Comparison of ENCODE assay signal across 8 cellular contexts in genomic region chr19:38617764-38618589, GRCh38. TPM values are rescaled to one million over a fixed set of nuclear protein-coding genes. Genes with fewer than 3 reads are reported as not detected.
DNase-seq lines count a peak whose midpoint lies in the region; ATAC-seq, FAIRE-seq and TF ChIP-seq lines count a peak whose summit lies in the region.

Gene MAP4K1, minus strand, starts transcription at chr19:38617953. Its CDS starts 58 bp downstream, at chr19:38617895.

- no peak; the same call in 1 of the 2 replicates for TF ChIP-seq POLR2A in A549 (IDR thresholded peaks at IDR 0.05; ENCODE audit: low read length)

- H3K9me3 ChIP-seq in A549 (no peaks in the 10 kb centered on the region), RWPE2 (ENCODE audit: severe bottlenecking) (no peaks in the 10 kb centered on the region), hepatocyte (ENCODE audit: low read depth) (no peaks in the 10 kb centered on the region)

- TF ChIP-seq CTCF in A549 (IDR thresholded peaks at IDR 0.05) (no peak; the same call in 2 of the 3 replicates), RWPE2 (IDR thresholded peaks at IDR 0.05; ENCODE audit: poor library complexity, severe bottlenecking) (no peak), hepatocyte (IDR thresholded peaks at IDR 0.05; ENCODE audit: poor library complexity) (no peak)

- peak within 1 kb of the TSS; percentile 96 to 100 for H3K27ac Mint-ChIP-seq in activated naive CD4-positive, alpha-beta T cell treated with anti-CD3 and anti-CD28 coated beads, Interleukin-2, amount 50 U/mL, for 72 hours

- H3K36me3 ChIP-seq in RWPE2 (ENCODE audit: low read depth) (peaks cover 30% of the 10 kb centered on the region), hepatocyte (replicated peaks; ENCODE audit: insufficient read depth, low read depth) (no peaks in the 10 kb centered on the region)

- H2AFZ ChIP-seq in hepatocyte: peak within 1 kb of the TSS; percentile 64

- POLR2A ChIA-PET in A549 (lab: Yijun Ruan, JAX): interaction anchor here (0.5 to 1.9 kb wide), 33 partner anchors 8 to 312 kb away, joined by 3 to 28 read pairs (median 5); partner anchors contain the start of genes ACTN4, GGN and PSMD8

- no peak for TF ChIP-seq EP300 in A549 (IDR thresholded peaks at IDR 0.05)

- peak within 1 kb of the TSS; percentile 75 for H3K4me2 ChIP-seq in A549
- H3K4me2 ChIP-seq in hepatocyte: peak within 1 kb of the TSS; percentile 77

- no peaks in the 10 kb centered on the region for H3K9me3 Mint-ChIP-seq in activated naive CD4-positive, alpha-beta T cell treated with anti-CD3 and anti-CD28 coated beads, Interleukin-2, amount 50 U/mL, for 72 hours

- H3K9me2 ChIP-seq in hepatocyte (replicated peaks; ENCODE audit: insufficient read depth): no peaks in the 10 kb centered on the region

- H3K4me3 ChIP-seq in A549 (peak within 1 kb of the TSS; percentile 86), RWPE2 (ENCODE audit: severe bottlenecking) (peak within 1 kb of the TSS; percentile 75), hepatocyte (peak within 1 kb of the TSS; percentile 15)

- peaks cover 14% of the 10 kb centered on the region for H3K4me1 ChIP-seq in A549
- no peaks in the 10 kb centered on the region for H3K4me1 ChIP-seq in RWPE2 (ENCODE audit: insufficient read depth, poor library complexity, severe bottlenecking)
- no peaks in the 10 kb centered on the region for H3K4me1 ChIP-seq in hepatocyte (ENCODE audit: insufficient read depth)

- 92% methylated on average over 28 of the region's 28 CpGs for WGBS in A549 (ENCODE audit: missing lambda C conversion rate)
- WGBS in hepatocyte (ENCODE audit: low lambda C conversion rate, missing lambda C conversion rate): 87% methylated on average over 25 of the region's 28 CpGs

- peak within 1 kb of the TSS; percentile 84 to 87 for H3K27ac ChIP-seq in A549
- peak within 1 kb of the TSS; percentile 57 for H3K27ac ChIP-seq in RWPE2 (ENCODE audit: poor library complexity, severe bottlenecking)
- peak within 1 kb of the TSS; percentile 69 for H3K27ac ChIP-seq in hepatocyte

- peaks cover 46 to 51% of the 10 kb centered on the region in 2 donors for H3K36me3 Mint-ChIP-seq in activated naive CD4-positive, alpha-beta T cell treated with anti-CD3 and anti-CD28 coated beads, Interleukin-2, amount 50 U/mL, for 72 hours

- CTCF ChIA-PET in A549 (lab: Yijun Ruan, JAX): interaction anchor here (0.7 to 5.9 kb wide), 16 partner anchors 8 to 384 kb away, joined by 3 to 134 read pairs (median 5); partner anchors contain the start of gene FAM98C

- H3K79me2 ChIP-seq in hepatocyte: peaks cover 16% of the 10 kb centered on the region

- no peak for FAIRE-seq in A549 (lab: Jason Lieb, UNC)

- no peaks in the 10 kb centered on the region for H4K20me1 ChIP-seq in hepatocyte (ENCODE audit: insufficient read depth, poor library complexity, severe bottlenecking)

- TF ChIP-seq RAD21 in A549 (conservative IDR thresholded peaks at IDR 0.05 in 1 of 2, IDR thresholded peaks at IDR 0.05 in 1 of 2): no peak

- H3K27me3 ChIP-seq in RWPE2 (ENCODE audit: insufficient read depth, poor library complexity, severe bottlenecking): no peaks in the 10 kb centered on the region
- H3K27me3 ChIP-seq in hepatocyte: no peaks in the 10 kb centered on the region

- ATAC-seq in A549 (peak; percentile 40 to 41), GM19035 (IDR thresholded peaks at IDR 0.05; ENCODE audit: unreplicated experiment) (peak; percentile 54), HG03196 (IDR thresholded peaks at IDR 0.05; ENCODE audit: unreplicated experiment) (peak; percentile 60), RWPE2 (ENCODE audit: low read depth) (peak; percentile 29)
- ATAC-seq in activated naive CD4-positive, alpha-beta T cell treated with anti-CD3 and anti-CD28 coated beads, Interleukin-2, amount 50 U/mL, for 72 hours: peak; percentile 75 to 76

- DNase-seq in A549 (ENCODE audit: low read depth in 1 of 2, low spot score in 1 of 2) (no peak), RWPE2 (ENCODE audit: low spot score) (no peak), hepatocyte (ENCODE audit: low spot score) (no peak), A172 (ENCODE audit: low spot score) (no peak)
- peak; percentile 72 to 77 for DNase-seq in activated naive CD4-positive, alpha-beta T cell treated with anti-CD3 and anti-CD28 coated beads, Interleukin-2, amount 50 U/mL, for 72 hours (ENCODE audit: low spot score in 2 of 2)
- DNase-seq in stimulated activated CD4-positive, alpha-beta T cell treated with anti-CD3 and anti-CD28 coated beads, Interleukin-12 subunit alpha, Interleukin-12 subunit beta, amount 100 ng/mL, for 24 hours (ENCODE audit: low read depth in 2 of 2): peak; percentile 47 to 73

TF ChIP-seq in A549, 52 proteins besides CTCF, POLR2A, EP300 and RAD21:
- TF ChIP-seq CHD2 (IDR thresholded peaks at IDR 0.05; ENCODE audit: low read length, partially characterized antibody): no peak
- no peak for TF ChIP-seq HOXB13 (CRISPR knock-in tag; IDR thresholded peaks at IDR 0.05; ENCODE audit: low read depth)
- TF ChIP-seq NR3C1 (IDR thresholded peaks at IDR 0.05): no peak
- TF ChIP-seq, protein P1, sequence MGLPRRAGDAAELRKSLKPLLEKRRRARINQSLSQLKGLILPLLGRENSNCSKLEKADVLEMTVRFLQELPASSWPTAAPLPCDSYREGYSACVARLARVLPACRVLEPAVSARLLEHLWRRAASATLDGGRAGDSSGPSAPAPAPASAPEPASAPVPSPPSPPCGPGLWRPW (IDR thresholded peaks at IDR 0.05): no peak
TF ChIP-seq in A549: peak in this region for 0.

RNA-seq across cellular contexts. Expression of gene MAP4K1, which starts in this region (rescaled TPM):
- polyA plus RNA-seq in A549 (2011; rRNA removed): 0.78 and 1.2 TPM in 2 replicates
- 1.4 TPM in 2 replicates for polyA plus RNA-seq in A549 (2012; cell fraction: cytosol; rRNA removed)
- 7.0 and 8.1 TPM in 2 replicates for polyA plus RNA-seq in A549 (2012; cell fraction: nucleus; rRNA removed)
- polyA plus RNA-seq in A549 (2017; fragmentation: RNase III; extraction: RNeasy Plus Mini Kit Qiagen cat#74134 plus additional on column Dnase treatment): 1.3 to 2.6 TPM (median 2.1 TPM) in 3 replicates
- 0.33 and 0.44 TPM in 2 replicates for polyA minus RNA-seq in A549 (2011; rRNA and poly(A)+ RNA removed)
- 100 to 1,000 TPM; 225 to 247 TPM for total RNA-seq in activated naive CD4-positive, alpha-beta T cell treated with anti-CD3 and anti-CD28 coated beads, Interleukin-2, amount 50 U/mL, for 72 hours
- total RNA-seq in hepatocyte: 0.57 and 0.96 TPM in 2 replicates
- 2.6 and 4.5 TPM in 2 replicates for polyA plus RNA-seq in hepatocyte
- 0.72 and 1.4 TPM in 2 replicates for total RNA-seq in A172 (2014; rRNA removed; shearing (Covaris generic))

Comparison
In these comparisons a context has a peak if more than half of its experiments do, and no peak if none do; other contexts are left out.
1. RNA of gene MAP4K1 (total RNA-seq): 225 to 247 TPM in activated naive CD4-positive, alpha-beta T cell treated with anti-CD3 and anti-CD28 coated beads, Interleukin-2, amount 50 U/mL, for 72 hours; 0.72 to 1.4 TPM in A172 and 0.57 to 0.96 TPM in hepatocyte; every median in the first group is over 10 times any median in the second.
2. DNase-seq: peak in activated naive CD4-positive, alpha-beta T cell treated with anti-CD3 and anti-CD28 coated beads, Interleukin-2, amount 50 U/mL, for 72 hours (2 of 2) and stimulated activated CD4-positive, alpha-beta T cell treated with anti-CD3 and anti-CD28 coated beads, Interleukin-12 subunit alpha, Interleukin-12 subunit beta, amount 100 ng/mL, for 24 hours (2 of 2); none in A549 (0 of 2), RWPE2 (single experiment), hepatocyte (single experiment) and A172 (single experiment).
3. H3K4me3 ChIP-seq: peak in every context shown above with its lines; median percentile 86 in A549; 75 in RWPE2; 15 in hepatocyte.
4. Peak in every context shown above with its lines, with median percentiles within 50 percentile points of each other: ATAC-seq and H3K27ac ChIP-seq.